32 cellular contexts compared by ENCODE assay signal in the genomic region with DNA sequence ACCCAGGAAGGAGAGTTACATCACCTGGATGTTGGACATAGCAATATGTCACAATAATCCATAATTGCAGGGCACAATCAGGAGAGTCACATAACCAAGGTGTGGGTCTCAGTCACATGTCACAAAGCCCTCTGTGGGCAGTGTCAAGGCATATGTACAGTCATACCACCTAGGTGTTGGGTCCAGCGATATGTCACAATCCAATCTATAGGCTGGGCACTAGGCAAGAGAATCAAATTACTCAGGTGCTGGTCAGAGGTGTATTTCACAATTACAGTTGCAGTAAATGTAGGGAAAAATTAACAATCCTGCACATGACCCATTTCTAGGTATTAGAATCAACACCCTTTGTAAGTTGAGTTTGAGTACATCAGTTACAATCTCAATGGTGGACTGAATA.
"Had no signal": no experiment of that assay in that cellular context is flagged by ENCODE, and none has a peak within 500 bp of the region (broad histone marks: within the 10 kb centered on the region; RNA-seq: fewer than 3 reads in every experiment).

No MANE protein-coding gene starts in this region.

- H3K27ac ChIP-seq: adrenal gland, body of pancreas, brain microvascular endothelial cell, cardiac muscle cell, VCaP had no signal

- H3K4me1 ChIP-seq: adrenal gland, body of pancreas had no signal

- H3K36me3 ChIP-seq: adrenal gland, brain microvascular endothelial cell, cardiac muscle cell had no signal

- DNase-seq: activated B cell treated with CpG ODN at 0.5 μM for 24 hours; activated CD4-positive, alpha-beta memory T cell treated with anti-CD3 and anti-CD28 coated beads for 36 hours; activated CD4-positive, alpha-beta T cell treated with anti-CD3 and anti-CD28 coated beads for 4 hours; activated CD4-positive, alpha-beta T cell treated with anti-CD3 and anti-CD28 coated beads, Interleukin-2, amount 10 ng/mL, durations not matched to agents 24 days and 14 days; activated CD4-positive, alpha-beta T cell treated with anti-CD3 and anti-CD28 coated beads, Interleukin-2, amount 50 U/mL, for 1 hour; activated CD4-positive, alpha-beta T cell treated with anti-CD3 and anti-CD28 coated beads, Interleukin-2, amount 50 U/mL, for 4 hours; activated CD4-positive, CD25-positive, alpha-beta regulatory T cell treated with anti-CD3 and anti-CD28 coated beads, Interleukin-2, amount 50 U/mL, for 72 hours; activated CD8-positive, alpha-beta memory T cell treated with anti-CD3 and anti-CD28 coated beads, Interleukin-2, amount 50 U/mL, for 4 hours; activated CD8-positive, alpha-beta T cell treated with anti-CD3 and anti-CD28 coated beads for 36 hours; activated effector memory CD4-positive, alpha-beta T cell treated with anti-CD3 and anti-CD28 coated beads, Interleukin-2, amount 50 U/mL, for 16 hours; activated gamma-delta T cell treated with Interleukin-2 at 50 U/mL for 16 hours; activated naive CD4-positive, alpha-beta T cell; activated naive CD4-positive, alpha-beta T cell treated with anti-CD3 and anti-CD28 coated beads for 36 hours; activated naive CD4-positive, alpha-beta T cell treated with anti-CD3 and anti-CD28 coated beads, Interleukin-2, amount 50 U/mL, for 16 hours; activated naive CD8-positive, alpha-beta T cell treated with anti-CD3 and anti-CD28 coated beads for 36 hours; activated T-cell treated with anti-CD3 and anti-CD28 coated beads for 4 hours; activated T-cell treated with anti-CD3 and anti-CD28 coated beads, Interleukin-2, amount 50 U/mL, for 1 hour; activated T-cell treated with anti-CD3 and anti-CD28 coated beads, Interleukin-2, amount 50 U/mL, for 4 hours; activated T-cell treated with anti-CD3 and anti-CD28 coated beads, Interleukin-2, amount 50 U/mL, for 72 hours; adrenal gland; amniotic stem cell; aorta; body of pancreas; brain microvascular endothelial cell; caudate nucleus; cerebellar nuclear complex; T-helper 1 cell; T-helper 2 cell; T-helper 9 cell had no signal

- ATAC-seq: activated CD8-positive, alpha-beta T cell treated with anti-CD3 and anti-CD28 coated beads for 36 hours; activated T-cell treated with anti-CD3 and anti-CD28 coated beads, Interleukin-2, amount 50 U/mL, for 4 hours; activated T-helper 17 cell treated with anti-CD3 and anti-CD28 coated beads, Interleukin-2, amount 50 U/mL, for 72 hours; body of pancreas had no signal

- H3K4me3 ChIP-seq: adrenal gland, body of pancreas, cardiac muscle cell had no signal

- H3K9me3 ChIP-seq: adrenal gland had no signal

- H3K27me3 ChIP-seq: adrenal gland, body of pancreas, brain microvascular endothelial cell, cardiac muscle cell had no signal
